ENCODE assay signal across 8 cellular contexts in the genomic region with DNA sequence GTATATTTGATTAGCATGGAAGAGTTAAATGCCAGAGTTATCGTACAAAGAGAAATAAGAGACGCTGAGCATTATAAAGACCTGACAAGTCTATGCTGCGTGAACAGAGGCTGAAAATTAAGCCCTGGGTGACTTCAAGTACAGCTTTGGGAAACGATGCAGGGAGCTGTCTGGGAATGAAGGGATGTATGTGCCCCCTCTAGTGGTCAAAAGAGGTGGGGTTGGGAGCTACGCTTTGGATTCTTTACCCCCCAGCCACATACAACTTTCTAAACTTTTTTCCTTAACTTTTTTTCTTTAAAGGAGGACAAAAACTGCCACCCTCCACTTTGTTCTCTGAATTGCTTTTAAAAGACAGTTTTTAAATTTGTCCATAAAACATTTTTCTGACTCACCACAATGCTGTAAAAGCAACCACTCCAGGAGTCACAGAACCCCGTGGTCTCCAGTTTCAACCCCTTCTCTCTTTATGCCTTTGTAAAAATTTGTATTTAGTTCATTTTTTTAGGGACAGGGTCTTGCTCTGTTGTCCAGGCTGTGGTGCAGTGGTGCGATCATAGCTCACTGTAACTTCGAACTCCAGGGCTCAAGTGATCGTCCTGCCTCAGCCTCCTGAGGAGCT. TPM values are rescaled to one million over a fixed set of nuclear protein-coding genes. Genes with fewer than 3 reads are reported as not detected.
DNase-seq lines count a peak whose midpoint lies in the region; ATAC-seq and TF ChIP-seq lines count a peak whose summit lies in the region.

No MANE protein-coding gene starts in this region.

- no peak overlapping the region for H3K4me3 ChIP-seq in BE2C (ENCODE audit: low read depth, low read length)
- no peak overlapping the region for H3K4me3 ChIP-seq in GM12875 (ENCODE audit: low read depth, low read length)
- no peak overlapping the region for H3K4me3 ChIP-seq in body of pancreas

- H3K36me3 ChIP-seq in BE2C (no peaks in the 10 kb centered on the region), body of pancreas (replicated peaks in 1 of 2; ENCODE audit: insufficient read depth in 1 of 2, low read depth in 2 of 2) (no peaks in the 10 kb centered on the region)

- H3K27me3 ChIP-seq in BE2C = no peaks in the 10 kb centered on the region
- H3K27me3 ChIP-seq in body of pancreas = no peaks in the 10 kb centered on the region

- TF ChIP-seq POLR2A in body of pancreas (IDR thresholded peaks at IDR 0.05) = no peak

- ATAC-seq in body of pancreas (peak; percentile 75), GM21381 (IDR thresholded peaks at IDR 0.05; ENCODE audit: unreplicated experiment) (no peak), GM21717 (IDR thresholded peaks at IDR 0.05; ENCODE audit: unreplicated experiment) (no peak)

- intact Hi-C loops in body of pancreas (cut with DNase I) = no loop called here

- no peak overlapping the region for H3K27ac ChIP-seq in body of pancreas

- H3K4me1 ChIP-seq in BE2C (peaks cover 24% of the 10 kb centered on the region), body of pancreas (no peaks in the 10 kb centered on the region)

- DNase-seq in BE2C (peak; percentile 66), NCI-H2227 treated with DMSO at 0.1 percent for 48 hours (lab: John Stamatoyannopoulos, UW) (peak; percentile 51), body of pancreas (peak; percentile 50 to 63 (median 57)), inferior parietal cortex (ENCODE audit: extremely low spot score) (peak; percentile 73), superior temporal gyrus (ENCODE audit: extremely low spot score) (peak; percentile 86)

- WGBS in body of pancreas, 2 donors = 47 to 50% methylated on average over 9 of the region's 9 CpGs

- H3K9me3 ChIP-seq in BE2C (no peaks in the 10 kb centered on the region), body of pancreas (no peaks in the 10 kb centered on the region)

- peak; percentile 97 for TF ChIP-seq CTCF in BE2C (IDR thresholded peaks at IDR 0.05; ENCODE audit: low read depth, low read length)
- peak; percentile 79 for TF ChIP-seq CTCF in GM12875 (IDR thresholded peaks at IDR 0.05; ENCODE audit: borderline replicate concordance, insufficient read depth, low read depth, low read length)
- TF ChIP-seq CTCF in body of pancreas (IDR thresholded peaks at IDR 0.05) = peak; percentile 48 to 84 (median 68)

RNA-seq across cellular contexts. Expression of a gene that starts 59.4 kb away (rescaled TPM):
- 115 TPM for polyA plus RNA-seq in BE2C (2012; ENCODE audit: insufficient read depth, insufficient read length, low read depth)
- 10 to 100 TPM; 32.6 to 53.2 TPM for total RNA-seq in body of pancreas

RNA-seq across cellular contexts. Expression of a gene that starts 59.7 kb away (rescaled TPM):
- polyA plus RNA-seq in BE2C (2012; ENCODE audit: insufficient read depth, insufficient read length, low read depth) = 24.4 TPM
- 10 to 100 TPM; 19.7 to 25.1 TPM for total RNA-seq in body of pancreas
